In genomic region chr2:118115761-118116160, GRCh38 we compare ENCODE assay signal across 1 cellular context.
TF ChIP-seq lines count a peak whose summit lies in the region.

No MANE protein-coding gene starts in this region.

TF ChIP-seq in GM12891, 5 proteins besides CTCF, POLR2A, EP300 and RAD21:
- TF ChIP-seq SPI1 (IDR thresholded peaks at IDR 0.05; ENCODE audit: low read depth, low read length) (no peak), PAX5 (IDR thresholded peaks at IDR 0.05; ENCODE audit: insufficient read depth, low read length, severe bottlenecking) (no peak), POLR2AphosphoS5 (IDR thresholded peaks at IDR 0.05; ENCODE audit: low read depth, low read length) (no peak)
